ENCODE assay signal across 9 cellular contexts in the genomic region with DNA sequence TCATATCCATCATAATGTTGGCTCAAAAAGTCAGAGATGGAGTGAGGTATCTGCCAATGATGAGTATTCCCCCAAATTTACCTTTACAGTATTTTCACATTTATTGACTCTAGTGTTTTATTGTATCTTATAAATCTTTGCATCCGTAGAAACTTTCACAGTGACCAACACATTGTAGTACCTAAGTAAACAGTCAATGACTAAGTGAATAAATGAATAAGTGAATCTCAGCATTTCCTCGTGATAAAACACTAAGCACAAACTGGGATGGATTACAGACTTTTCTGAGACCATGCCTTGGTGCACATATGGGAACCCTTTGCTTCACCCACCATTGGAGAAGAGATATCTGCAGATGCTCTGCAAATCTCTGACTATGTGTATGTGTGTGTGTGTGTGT.
"Had no signal": no experiment of that assay in that cellular context is flagged by ENCODE, and none has a peak within 500 bp of the region (broad histone marks: within the 10 kb centered on the region; RNA-seq: fewer than 3 reads in every experiment).

No MANE protein-coding gene starts in this region.

- H3K4me2 ChIP-seq: GM23338 had no signal

- H3K27ac Mint-ChIP-seq: GM23338, H9, HFFc6 had no signal

- ATAC-seq: GM23338, HCT116 had no signal

- H3K36me3 ChIP-seq: HAP-1 had no signal

- H3K4me3 Mint-ChIP-seq: GM23338, H9, HFFc6 had no signal

- DNase-seq: GM23248, GOT3, H7, H9, HCEC 1CT, HFFc6 had no signal

- H3K27ac ChIP-seq: GM23248 had no signal

- H3K9me3 ChIP-seq: HAP-1 had no signal

- H2AFZ ChIP-seq: GM23248, GM23338 had no signal

- H3K9me3 Mint-ChIP-seq: GM23338, H9 had no signal

- H3K4me3 ChIP-seq: GM23248, GM23338, HAP-1 had no signal

- H3K9ac ChIP-seq: GM23248 had no signal
